8 cellular contexts compared by ENCODE assay signal in genomic region chrX:129932792-129933321, GRCh38. TPM values are rescaled to one million over a fixed set of nuclear protein-coding genes. Genes with fewer than 3 reads are reported as not detected.
A peak's percentile ranks its signal among the peaks of the same experiment; 100 is the strongest.
DNase-seq lines count a peak whose midpoint lies in the region; ATAC-seq and TF ChIP-seq lines count a peak whose summit lies in the region.

No MANE protein-coding gene starts in this region.

- no peaks in the 10 kb centered on the region for H3K4me1 ChIP-seq in CD4-positive, alpha-beta memory T cell (ENCODE audit: insufficient read depth, low read length)
- H3K4me1 ChIP-seq in Panc1 (ENCODE audit: control insufficient read depth, insufficient read depth, low read length): peaks cover 8% of the 10 kb centered on the region; the same call in 1 of the 2 replicates
- H3K4me1 ChIP-seq in neuron (ENCODE audit: insufficient read depth, low read length): no peaks in the 10 kb centered on the region

- CTCF ChIA-PET in CD4-positive, alpha-beta memory T cell (lab: Charles Lee; ENCODE audit: partially characterized antibody): interaction anchor here (1.2 kb wide), 2 partner anchors 9 to 95 kb away, joined by 3 to 4 read pairs; no protein-coding TSS in a partner anchor
- CTCF ChIA-PET in Panc1 (lab: Charles Lee): no interaction called here

- H2AFZ ChIP-seq in neuron (ENCODE audit: low read depth, low read length): no peak overlapping the region

- H3K27me3 ChIP-seq in CD4-positive, alpha-beta memory T cell (ENCODE audit: insufficient read depth, low read length): no peaks in the 10 kb centered on the region
- H3K27me3 ChIP-seq in Panc1 (ENCODE audit: control insufficient read depth, insufficient read depth, low read length) (no peaks in the 10 kb centered on the region), neuron (ENCODE audit: insufficient read depth, low read length) (peaks cover 36% of the 10 kb centered on the region)

- H3K4me3 Mint-ChIP-seq in CD4-positive, alpha-beta memory T cell: peak overlapping the region in 5 of 8 donors; percentile 21 to 67 (median 34)

- H3K4me1 Mint-ChIP-seq in CD4-positive, alpha-beta memory T cell: peaks cover 0 to 12% (median 5%) of the 10 kb centered on the region in 4 donors

- POLR2A ChIA-PET in CD4-positive, alpha-beta memory T cell (lab: Charles Lee; ENCODE audit: partially characterized antibody): interaction anchor here (1.0 to 1.3 kb wide), 3 partner anchors 21 to 48 kb away, joined by 4 to 5 read pairs (median 5); no protein-coding TSS in a partner anchor
- POLR2A ChIA-PET in Panc1 (lab: Charles Lee): no interaction called here

- no TSS peak for BruUV-seq in Panc1 (replicated peaks; lab: Mats Ljungman, UMichigan)

- TF ChIP-seq CTCF in Panc1 (IDR thresholded peaks at IDR 0.05) (no peak), epithelial cell of proximal tubule (conservative IDR thresholded peaks at IDR 0.05; ENCODE audit: low read depth, low read length) (no peak)

- in situ Hi-C loops in Panc1 (cut with HindIII; ENCODE audit: low pct_unique_long_range_greater_than_20kb, low sequenced_read_pairs): no loop called here

- no peak for DNase-seq in CD4-positive, alpha-beta memory T cell
- DNase-seq in Panc1 (ENCODE audit: low read depth, low spot score) (no peak), epithelial cell of proximal tubule (ENCODE audit: low read depth) (no peak), DMS153 (lab: John Stamatoyannopoulos, UW) (no peak)
- DNase-seq in stimulated activated CD4-positive, alpha-beta T cell treated with anti-CD3 and anti-CD28 coated beads, Interleukin-1b, Interleukin-23, amount 100 ng/mL, for 48 hours: no peak

- H3K27ac ChIP-seq in CD4-positive, alpha-beta memory T cell (ENCODE audit: low read depth, low read length): no peak overlapping the region
- peak overlapping the region; percentile 72 for H3K27ac ChIP-seq in Panc1 (ENCODE audit: low read length)

- H3K4me3 ChIP-seq in CD4-positive, alpha-beta memory T cell (ENCODE audit: low read length in 2 of 2): no peak overlapping the region
- H3K4me3 ChIP-seq in Panc1 (ENCODE audit: low read depth in 2 of 2, low read length in 2 of 2) (peak overlapping the region; percentile 49 to 58), epithelial cell of proximal tubule (ENCODE audit: low read depth, low read length) (peak overlapping the region; percentile 34), neuron (ENCODE audit: low read length) (peak overlapping the region; percentile 39)

- no peaks in the 10 kb centered on the region for H3K9me3 Mint-ChIP-seq in CD4-positive, alpha-beta memory T cell

- peak overlapping the region in 1 of 7 donors; percentile 70 for H3K27ac Mint-ChIP-seq in CD4-positive, alpha-beta memory T cell

- no peaks in the 10 kb centered on the region for H3K27me3 Mint-ChIP-seq in CD4-positive, alpha-beta memory T cell

- intact Hi-C loops in CD4-positive, alpha-beta memory T cell (cut with micrococcal nuclease): loop anchor here (1.0 to 2.0 kb wide), 2 partner anchors 20 to 49 kb away; partner anchors contain the start of gene BCORL1
- intact Hi-C loops in Panc1 (cut with micrococcal nuclease; ENCODE audit: unreplicated experiment): loop anchor here (5.0 kb wide), 1 partner anchor 49 kb away; the partner anchor contains the start of gene BCORL1

- H3K36me3 Mint-ChIP-seq in CD4-positive, alpha-beta memory T cell: peaks cover 0 to 5% of the 10 kb centered on the region in 2 donors

- no peaks in the 10 kb centered on the region for H3K9me3 ChIP-seq in CD4-positive, alpha-beta memory T cell (ENCODE audit: control insufficient read depth in 1 of 2, low read length in 2 of 2)
- H3K9me3 ChIP-seq in Panc1 (ENCODE audit: control insufficient read depth, insufficient read depth, low read depth, low read length) (no peaks in the 10 kb centered on the region), neuron (ENCODE audit: low read length) (no peaks in the 10 kb centered on the region)

- peak; percentile 19 for ATAC-seq in GM21390 (IDR thresholded peaks at IDR 0.05; ENCODE audit: unreplicated experiment)
- ATAC-seq in Panc1: peak; percentile 23
- ATAC-seq in HG03378 (IDR thresholded peaks at IDR 0.05; ENCODE audit: unreplicated experiment): no peak

- H3K36me3 ChIP-seq in CD4-positive, alpha-beta memory T cell (ENCODE audit: insufficient read depth, low read length): no peaks in the 10 kb centered on the region
- H3K36me3 ChIP-seq in Panc1 (ENCODE audit: control insufficient read depth, insufficient read depth, low read length): no peaks in the 10 kb centered on the region; the same call in 1 of the 2 replicates
- peaks cover 7% of the 10 kb centered on the region for H3K36me3 ChIP-seq in neuron (ENCODE audit: insufficient read depth, low read length)

RNA-seq across cellular contexts. Expression of gene UTP14A, which starts 26.9 kb away (rescaled TPM):
- 10 to 100 TPM; 17.7 to 19.2 TPM for total RNA-seq in CD4-positive, alpha-beta memory T cell
- polyA plus RNA-seq in CD4-positive, alpha-beta memory T cell: 10 to 100 TPM in 1 of 2 donors, 1 to 10 TPM in 1; 2.5 to 12.7 TPM
- 64.2 TPM for total RNA-seq in Panc1 (2021; ENCODE audit: unreplicated experiment)
- 38.1 TPM for polyA plus RNA-seq in Panc1 (2012; ENCODE audit: insufficient read length)
- total RNA-seq in epithelial cell of proximal tubule: 9.7 and 23.1 TPM in 2 replicates

RNA-seq across cellular contexts. Expression of gene BCORL1, which starts 49.6 kb away (rescaled TPM):
- 10 to 100 TPM; 14.0 to 14.2 TPM for total RNA-seq in CD4-positive, alpha-beta memory T cell
- 1 to 10 TPM in 1 of 2 donors, under 1 TPM in 1; 0.09 to 4.5 TPM for polyA plus RNA-seq in CD4-positive, alpha-beta memory T cell
- total RNA-seq in Panc1 (2021; ENCODE audit: unreplicated experiment) (67.4 TPM), epithelial cell of proximal tubule (1.6 and 1.7 TPM in 2 replicates)
- polyA plus RNA-seq in Panc1 (2012; ENCODE audit: insufficient read length): 60.7 TPM

Comparison
In these comparisons a context has a peak if more than half of its experiments do, and no peak if none do; other contexts are left out.
1. H3K4me3 ChIP-seq: peak in Panc1 (2 of 2), epithelial cell of proximal tubule (single experiment) and neuron (single experiment); none in CD4-positive, alpha-beta memory T cell (0 of 2).